Comparison of ENCODE assay signal across 21 cellular contexts in the genomic region with DNA sequence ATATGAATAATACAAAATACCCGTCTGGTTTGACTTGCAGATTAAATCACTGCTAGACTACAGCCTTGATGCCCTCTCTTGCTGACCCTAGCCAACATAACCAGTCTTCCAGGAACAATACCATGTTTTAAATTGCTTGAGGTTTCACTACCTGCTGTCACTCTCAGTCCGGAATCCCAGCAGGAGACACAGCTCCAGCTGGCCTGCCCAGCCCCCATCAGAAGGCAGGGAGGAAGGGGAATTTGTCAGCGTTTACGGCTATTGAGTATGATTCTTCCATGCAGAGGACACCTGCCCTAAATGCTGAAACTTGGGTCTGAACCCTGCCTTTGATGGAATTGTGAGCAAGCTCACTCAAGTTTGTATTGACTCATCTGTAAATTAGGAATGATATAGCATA. TPM values are rescaled to one million over a fixed set of nuclear protein-coding genes. Genes with fewer than 3 reads are reported as not detected.
DNase-seq lines count a peak whose midpoint lies in the region; ATAC-seq, FAIRE-seq and TF ChIP-seq lines count a peak whose summit lies in the region.
"Had no signal": no experiment of that assay in that cellular context is flagged by ENCODE, and none has a peak within 500 bp of the region (broad histone marks: within the 10 kb centered on the region; RNA-seq: fewer than 3 reads in every experiment).

No MANE protein-coding gene starts in this region.

- no peak overlapping the region for H2BK15ac ChIP-seq in mesendoderm (replicated peaks; ENCODE audit: low read depth)

- in situ Hi-C loops in GM12878 (cut with MboI): no loop called here

- H3K36me3 ChIP-seq in H7 (replicated peaks; ENCODE audit: control insufficient read depth, insufficient read depth, low read length): peaks cover 23% of the 10 kb centered on the region
- H3K36me3 ChIP-seq in HUES6 (ENCODE audit: control insufficient read depth, insufficient read depth, low read length): peaks cover 53% of the 10 kb centered on the region
- peaks cover 2 to 7% of the 10 kb centered on the region in 2 experiments; a peak in 2 of 4 replicates for H3K36me3 ChIP-seq in GM12878 (ENCODE audit: control insufficient read depth in 2 of 2, insufficient read depth in 2 of 2, low read length in 1 of 2)
- peaks cover 6% of the 10 kb centered on the region for H3K36me3 ChIP-seq in mesendoderm (ENCODE audit: control insufficient read depth, insufficient read depth, low read length)
- no peaks in the 10 kb centered on the region for H3K36me3 ChIP-seq in MM.1S (replicated peaks; ENCODE audit: insufficient read depth, low read length)

- H3K9ac ChIP-seq in HUES6 (ENCODE audit: low read length) (no peak overlapping the region), GM12878 (ENCODE audit: control insufficient read depth, insufficient read depth, low read length) (no peak overlapping the region), mesendoderm (ENCODE audit: low read length) (no peak overlapping the region), MM.1S (ENCODE audit: low read length) (no peak overlapping the region)

- no peaks in the 10 kb centered on the region for H3K79me2 ChIP-seq in GM12878 (ENCODE audit: control insufficient read depth, insufficient read depth, low read length)
- H3K79me2 ChIP-seq in mesendoderm (ENCODE audit: control insufficient read depth, insufficient read depth, low read length): no peaks in the 10 kb centered on the region
- no peaks in the 10 kb centered on the region for H3K79me2 ChIP-seq in MM.1S (ENCODE audit: low read length)

- RAD21 ChIA-PET in GM12878 (lab: Charles Lee; ENCODE audit: unreplicated experiment): no interaction called here

- H3K4me1 ChIP-seq in HUES6 (ENCODE audit: control insufficient read depth, insufficient read depth, low read length) (peaks cover 58% of the 10 kb centered on the region), GM12878 (ENCODE audit: control insufficient read depth, insufficient read depth, low read length) (no peaks in the 10 kb centered on the region), mesendoderm (ENCODE audit: control insufficient read depth, low read depth, low read length) (peaks cover 32% of the 10 kb centered on the region), MM.1S (ENCODE audit: low read length) (no peaks in the 10 kb centered on the region)
- H3K4me1 ChIP-seq: SJSA1 had no signal

- 84% methylated on average over 4 of the region's 4 CpGs for WGBS in GM12878 (ENCODE audit: insufficient coverage, insufficient replicate concordance, low lambda C conversion rate, missing lambda C conversion rate)
- WGBS in mesendoderm (ENCODE audit: extremely low coverage, insufficient coverage, low lambda C conversion rate): no CpG with 5 or more reads among the region's 4 CpGs

- TF ChIP-seq POLR2A in GM12878 (IDR thresholded peaks at IDR 0.05; ENCODE audit: low read depth, low read length) (no peak), GM12892 (IDR thresholded peaks at IDR 0.05; ENCODE audit: low read depth, low read length) (no peak)

- ATAC-seq in GM12878: no peak
- ATAC-seq: HCT116, T-helper 17 cell had no signal

- H3K27ac ChIP-seq in HUES6 (ENCODE audit: low read depth, low read length): 0 out of 2 replicates have a peak overlapping the region, but pooled peaks have one; percentile 69
- no peak overlapping the region for H3K27ac ChIP-seq in GM12878 (ENCODE audit: control insufficient read depth, insufficient read depth)
- H3K27ac ChIP-seq in mesendoderm (ENCODE audit: low read depth, low read length): no peak overlapping the region
- H3K27ac ChIP-seq in MM.1S (ENCODE audit: low read length): no peak overlapping the region
- H3K27ac ChIP-seq: SJSA1 had no signal

- H4K20me1 ChIP-seq in GM12878 (ENCODE audit: control insufficient read depth, insufficient read depth) (no peaks in the 10 kb centered on the region), MM.1S (ENCODE audit: insufficient read depth, low read length) (no peaks in the 10 kb centered on the region)

- no peak overlapping the region for H3K18ac ChIP-seq in mesendoderm (ENCODE audit: low read length)

- H3K27me3 ChIP-seq in H7 (ENCODE audit: control insufficient read depth, insufficient read depth, low read length): no peaks in the 10 kb centered on the region
- H3K27me3 ChIP-seq in HUES6 (ENCODE audit: control insufficient read depth, insufficient read depth, low read length): no peaks in the 10 kb centered on the region
- no peaks in the 10 kb centered on the region for H3K27me3 ChIP-seq in GM12878 (replicated peaks in 1 of 2; ENCODE audit: control insufficient read depth in 2 of 2, insufficient read depth in 2 of 2, low read length in 1 of 2)
- H3K27me3 ChIP-seq in mesendoderm (ENCODE audit: insufficient read depth, low read length, poor library complexity): no peaks in the 10 kb centered on the region
- H3K27me3 ChIP-seq in MM.1S (replicated peaks; ENCODE audit: insufficient read depth, low read length): no peaks in the 10 kb centered on the region
- H3K27me3 ChIP-seq: MG63, SJSA1 had no signal

- BruUV-seq in GM12878 (replicated peaks; lab: Mats Ljungman, UMichigan): TSS peak; percentile 24

- H3K9me2 ChIP-seq in MM.1S (replicated peaks; ENCODE audit: insufficient read depth, low read length): no peaks in the 10 kb centered on the region

- H4K8ac ChIP-seq in mesendoderm (ENCODE audit: low read depth, low read length): no peak overlapping the region

- no peak overlapping the region for H3K23ac ChIP-seq in mesendoderm (ENCODE audit: low read length)

- no peak overlapping the region for H3K56ac ChIP-seq in mesendoderm (ENCODE audit: low read length)

- H3K4me2 ChIP-seq in GM12878 (ENCODE audit: control insufficient read depth, insufficient read depth) (no peak overlapping the region), mesendoderm (ENCODE audit: low read length) (no peak overlapping the region), MM.1S (ENCODE audit: low read depth, low read length) (no peak overlapping the region)

- intact Hi-C loops in GM12878 (cut with micrococcal nuclease; ENCODE audit: unreplicated experiment): no loop called here

- FAIRE-seq in GM12878 (lab: Jason Lieb, UNC) (no peak), GM12892 (lab: Jason Lieb, UNC) (no peak)

- TF ChIP-seq RAD21 in GM12878 (IDR thresholded peaks at IDR 0.05; ENCODE audit: insufficient read depth, low read depth, low read length): no peak

- no peaks in the 10 kb centered on the region for H3F3A ChIP-seq in MM.1S (ENCODE audit: insufficient read depth, low read length)

- SMC1A ChIA-PET in GM12878 (lab: Charles Lee; ENCODE audit: uncharacterized antibody, unreplicated experiment): interaction anchor here (1.2 kb wide), 1 partner anchor 67 kb away, joined by 3 read pairs; no protein-coding TSS in a partner anchor

- TF ChIP-seq EP300 in GM12878 (IDR thresholded peaks at IDR 0.05; ENCODE audit: borderline replicate concordance in 1 of 2, control insufficient read depth in 1 of 2, low read depth in 2 of 2, low read length in 2 of 2): no peak

- H4K5ac ChIP-seq in mesendoderm (ENCODE audit: low read length): no peak overlapping the region

- H3K9me3 ChIP-seq in HUES6 (ENCODE audit: control insufficient read depth, insufficient read depth, low read depth, low read length) (no peaks in the 10 kb centered on the region), GM12878 (replicated peaks; ENCODE audit: control insufficient read depth, insufficient read depth, low read length) (no peaks in the 10 kb centered on the region), MM.1S (replicated peaks; ENCODE audit: insufficient read depth, low read length) (no peaks in the 10 kb centered on the region)
- H3K9me3 ChIP-seq: MG63, SJSA1 had no signal

- no peak overlapping the region for H3K4me3 ChIP-seq in H7 (ENCODE audit: insufficient read depth, low read depth, low read length)
- peak overlapping the region; percentile 16; the same call in 1 of the 2 replicates for H3K4me3 ChIP-seq in HUES6 (ENCODE audit: low read depth, low read length)
- no peak overlapping the region for H3K4me3 ChIP-seq in GM12878
- no peak overlapping the region for H3K4me3 ChIP-seq in mesendoderm (ENCODE audit: low read length)
- H3K4me3 ChIP-seq in MM.1S (ENCODE audit: low read length): no peak overlapping the region
- H3K4me3 ChIP-seq: MG63, SJSA1 had no signal

- DNase-seq in H7 (peak; percentile 65), GM12878 (ENCODE audit: low read depth, low spot score) (no peak), mesendoderm (peak; percentile 48), HPDE6-E6E7 (ENCODE audit: extremely low spot score) (no peak), NCI-H1092 (lab: John Stamatoyannopoulos, UW) (no peak), GM12892 (ENCODE audit: insufficient read length) (no peak), MM.1S (no peak)
- DNase-seq: C1 segment of cervical spinal cord; CD8-positive, alpha-beta memory T cell; DMS79; Karpas-422; MG63; NCI-H1092 treated with DMSO at 0.1 percent for 48 hours; NCI-H1694 treated with DMSO at 0.1 percent for 48 hours; NCI-H2107; NCI-H345; NCI-H524 treated with DMSO at 0.1 percent for 48 hours; T-helper 17 cell had no signal

- H2AFZ ChIP-seq in GM12878 (ENCODE audit: control insufficient read depth, low read depth, low read length) (no peak overlapping the region), MM.1S (ENCODE audit: low read length) (no peak overlapping the region)

- H2AK5ac ChIP-seq in mesendoderm (ENCODE audit: low read length): no peak overlapping the region

- POLR2A ChIA-PET in GM12878 (lab: Charles Lee): no interaction called here

- TF ChIP-seq CTCF in GM12878 (IDR thresholded peaks at IDR 0.05 in 2 of 3, conservative IDR thresholded peaks at IDR 0.05 in 1 of 3; ENCODE audit: control insufficient read depth in 2 of 3, extremely low read depth in 1 of 3, insufficient read depth in 1 of 3, low read depth in 3 of 3, low read length in 3 of 3) (no peak), MM.1S (IDR thresholded peaks at IDR 0.05; ENCODE audit: low read length) (no peak)

- CTCF ChIA-PET in GM12878 (lab: Yijun Ruan, JAX): interaction anchor here (0.6 to 1.1 kb wide), 2 partner anchors 188 to 229 kb away, joined by 3 read pairs; no protein-coding TSS in a partner anchor

- no peak overlapping the region for H2BK5ac ChIP-seq in mesendoderm (ENCODE audit: low read length)

- no peaks in the 10 kb centered on the region for H3K79me1 ChIP-seq in mesendoderm (ENCODE audit: low read length)

- H2BK120ac ChIP-seq in mesendoderm (ENCODE audit: low read depth, low read length): no peak overlapping the region

- no peak overlapping the region for H3K4ac ChIP-seq in mesendoderm (ENCODE audit: low read depth, low read length)

RNA-seq across cellular contexts. Expression of a gene that starts 33.0 kb away (rescaled TPM):
- 127 and 150 TPM in 2 replicates for total RNA-seq in H7 (2014; rRNA removed; shearing (Covaris generic))
- 127 and 144 TPM in 2 replicates for total RNA-seq in GM12878 (2013; cell fraction: nucleolus; rRNA removed)
- total RNA-seq in GM12878 (2014; rRNA removed): 16.6 and 21.0 TPM in 2 replicates
- 11.6 and 12.1 TPM in 2 replicates for total RNA-seq in GM12878 (2014; rRNA removed; fragmentation: Illumina TruSeq; extraction: Trizol)
- total RNA-seq in GM12878 (2021): 24.9 and 26.4 TPM in 2 replicates
- 7.0 TPM for polyA plus RNA-seq in GM12878 (2011; ENCODE audit: low read depth)
- 14.5 and 21.4 TPM in 2 replicates for polyA plus RNA-seq in GM12878 (2011; rRNA removed)
- 23.4 and 26.0 TPM in 2 replicates for polyA plus RNA-seq in GM12878 (2011; cell fraction: cytosol; rRNA removed)
- polyA plus RNA-seq in GM12878 (2011; cell fraction: nucleus; rRNA removed): 44.1 and 50.6 TPM in 2 replicates
- 13.1 and 14.3 TPM in 2 replicates for polyA plus RNA-seq in GM12878 (2012)
- polyA plus RNA-seq in GM12878 (2014; fragmentation: Illumina TruSeq; extraction: Trizol): 11.5 and 12.7 TPM in 2 replicates
- polyA plus RNA-seq in GM12878 (2014; fragmentation: Nextera tagmentation; extraction: Ambion mirVana): 1 to 10 TPM; 1.6 to 3.0 TPM
- polyA plus RNA-seq in GM12878 (2014; rRNA removed): 21.4 and 21.9 TPM in 2 replicates
- 10 to 100 TPM; 12.3 TPM for polyA plus RNA-seq in GM12878 (2016; fragmentation: Nextera tagmentation; extraction: Ambion mirVana)
- 28.3 and 39.2 TPM in 2 replicates for polyA minus RNA-seq in GM12878 (2011; rRNA and poly(A)+ RNA removed)
- polyA minus RNA-seq in GM12878 (2011; cell fraction: cytosol; rRNA and poly(A)+ RNA removed): 8.8 and 10.3 TPM in 2 replicates
- polyA minus RNA-seq in GM12878 (2011; cell fraction: nucleus; rRNA and poly(A)+ RNA removed): 13.4 and 24.2 TPM in 2 replicates
- 25.4 TPM for polyA plus RNA-seq in mesendoderm (2013, experiment 1 of 2)
- polyA plus RNA-seq in mesendoderm (2013, experiment 2 of 2): 26.3 TPM
- 8.6 TPM for polyA plus RNA-seq in GM12892 (2012; ENCODE audit: missing spikeins)

RNA-seq across cellular contexts. Expression of a gene that starts 42.8 kb away (rescaled TPM):
- not detected in 2 replicates for total RNA-seq in H7 (2014; rRNA removed; shearing (Covaris generic))
- total RNA-seq in GM12878 (2013; cell fraction: nucleolus; rRNA removed): not detected in 2 replicates
- total RNA-seq in GM12878 (2014; rRNA removed): not detected in 2 replicates
- not detected in 2 replicates for total RNA-seq in GM12878 (2014; rRNA removed; fragmentation: Illumina TruSeq; extraction: Trizol)
- not detected in 2 replicates for total RNA-seq in GM12878 (2021)
- polyA plus RNA-seq in GM12878 (2011; ENCODE audit: low read depth): not detected
- not detected in 2 replicates for polyA plus RNA-seq in GM12878 (2011; rRNA removed)
- not detected in 2 replicates for polyA plus RNA-seq in GM12878 (2011; cell fraction: cytosol; rRNA removed)
- not detected in 2 replicates for polyA plus RNA-seq in GM12878 (2011; cell fraction: nucleus; rRNA removed)
- polyA plus RNA-seq in GM12878 (2012): not detected in 2 replicates
- polyA plus RNA-seq in GM12878 (2014; fragmentation: Illumina TruSeq; extraction: Trizol): not detected in 2 replicates
- polyA plus RNA-seq in GM12878 (2014; fragmentation: Nextera tagmentation; extraction: Ambion mirVana): not detected
- polyA plus RNA-seq in GM12878 (2014; rRNA removed): not detected in 2 replicates
- polyA plus RNA-seq in GM12878 (2016; fragmentation: Nextera tagmentation; extraction: Ambion mirVana): not detected
- polyA minus RNA-seq in GM12878 (2011; rRNA and poly(A)+ RNA removed): not detected in 2 replicates
- polyA minus RNA-seq in GM12878 (2011; cell fraction: cytosol; rRNA and poly(A)+ RNA removed): not detected in 2 replicates
- polyA minus RNA-seq in GM12878 (2011; cell fraction: nucleus; rRNA and poly(A)+ RNA removed): not detected in 2 replicates
- polyA plus RNA-seq in mesendoderm (2013, experiment 1 of 2): not detected
- polyA plus RNA-seq in mesendoderm (2013, experiment 2 of 2): not detected
- polyA plus RNA-seq in GM12892 (2012; ENCODE audit: missing spikeins): not detected
- total RNA-seq: CD8-positive, alpha-beta memory T cell; SJSA1; T-helper 17 cell had no signal
- polyA plus RNA-seq: CD8-positive, alpha-beta memory T cell had no signal

Comparison
In these comparisons a context has a peak if more than half of its experiments do, and no peak if none do; other contexts are left out.
1. DNase-seq: peak in H7 (single experiment) and mesendoderm (single experiment); none in GM12878 (single experiment), HPDE6-E6E7 (single experiment), NCI-H1092 (single experiment), GM12892 (single experiment) and MM.1S (single experiment).